ENCODE assay signal across 8 cellular contexts in genomic region chr1:8197493-8198282, GRCh38.
DNase-seq lines count a peak whose midpoint lies in the region; ATAC-seq, FAIRE-seq and TF ChIP-seq lines count a peak whose summit lies in the region.

No MANE protein-coding gene starts in this region.

- peak overlapping the region; percentile 68 to 73 for H3K18ac ChIP-seq in mesenchymal stem cell (ENCODE audit: low read depth in 1 of 2, low read length in 2 of 2)

- 20% methylated on average over 16 of the region's 20 CpGs for WGBS in mesenchymal stem cell

- ATAC-seq in HG03571 (IDR thresholded peaks at IDR 0.05; ENCODE audit: unreplicated experiment) (no peak), GM18867 (IDR thresholded peaks at IDR 0.05; ENCODE audit: unreplicated experiment) (no peak)

- H2BK120ac ChIP-seq in mesenchymal stem cell (ENCODE audit: low read depth, low read length), result peak overlapping the region; percentile 22

- H3K79me1 ChIP-seq in mesenchymal stem cell (replicated peaks; ENCODE audit: low read length, poor library complexity, severe bottlenecking), result no peaks in the 10 kb centered on the region

- DNase-seq in AG04450 (ENCODE audit: low read depth, low spot score), result peak; percentile 91
- DNase-seq in HT-29 (ENCODE audit: low spot score), result peak; percentile 83
- DNase-seq in bronchial epithelial cell (ENCODE audit: low read depth), result peak; percentile 90
- DNase-seq in mesenchymal stem cell, result peak; percentile 75
- DNase-seq in D341Med (ENCODE audit: low spot score), result no peak
- no peak for DNase-seq in NCI-H128 (lab: John Stamatoyannopoulos, UW; ENCODE audit: unreplicated experiment)

- H2AFZ ChIP-seq in mesenchymal stem cell (ENCODE audit: low read depth, low read length), result no peak overlapping the region

- H4K8ac ChIP-seq in mesenchymal stem cell (ENCODE audit: low read length), result peak overlapping the region; percentile 66

- POLR2A ChIA-PET in AG04450 (lab: Yijun Ruan, JAX), result interaction anchor here (0.6 to 1.3 kb wide), 6 partner anchors 32 to 249 kb away, joined by 3 to 5 read pairs (median 3); no protein-coding TSS in a partner anchor

- peaks cover 17% of the 10 kb centered on the region for H3K4me1 ChIP-seq in mesenchymal stem cell (ENCODE audit: control insufficient read depth, insufficient read depth, low read depth, low read length)

- peak overlapping the region; percentile 40 for H2BK5ac ChIP-seq in mesenchymal stem cell (ENCODE audit: low read depth, low read length, poor library complexity, severe bottlenecking)

- H3K9me3 ChIP-seq in AG04450 (ENCODE audit: control insufficient read depth, insufficient read depth, low read length), result no peaks in the 10 kb centered on the region; the same call in 1 of the 2 replicates
- no peaks in the 10 kb centered on the region for H3K9me3 ChIP-seq in mesenchymal stem cell (ENCODE audit: control insufficient read depth, low read length)

- peak overlapping the region; percentile 14 for H3K4me2 ChIP-seq in mesenchymal stem cell (ENCODE audit: low read length, poor library complexity, severe bottlenecking)

- peak overlapping the region; percentile 82 for H2AK5ac ChIP-seq in mesenchymal stem cell (ENCODE audit: low read length, severe bottlenecking)

- H3K36me3 ChIP-seq in bronchial epithelial cell (ENCODE audit: control insufficient read depth, insufficient read depth, low read length) (no peaks in the 10 kb centered on the region), mesenchymal stem cell (ENCODE audit: control insufficient read depth in 1 of 2, insufficient read depth in 2 of 2, low read depth in 1 of 2, low read length in 2 of 2) (no peaks in the 10 kb centered on the region)

- H3K23ac ChIP-seq in mesenchymal stem cell (ENCODE audit: low read length in 2 of 2), result no peak overlapping the region

- TF ChIP-seq CTCF in AG04450 (IDR thresholded peaks at IDR 0.05; ENCODE audit: low read depth, low read length) (no peak), bronchial epithelial cell (IDR thresholded peaks at IDR 0.05; ENCODE audit: insufficient read depth, low read length, severe bottlenecking) (no peak)

- H3K14ac ChIP-seq in mesenchymal stem cell (ENCODE audit: low read length in 2 of 2), result no peak overlapping the region

- H3K4me3 ChIP-seq in AG04450 (ENCODE audit: low read depth, low read length) (no peak overlapping the region), bronchial epithelial cell (ENCODE audit: low read depth, low read length) (no peak overlapping the region), mesenchymal stem cell (ENCODE audit: insufficient read depth in 1 of 2, low read depth in 1 of 2, low read length in 2 of 2) (no peak overlapping the region)

- peak overlapping the region; percentile 19 to 59 for H3K4ac ChIP-seq in mesenchymal stem cell (ENCODE audit: low read depth in 1 of 2, low read length in 2 of 2)

- H3K27ac ChIP-seq in AG04450 (ENCODE audit: low read depth, low read length), result peak overlapping the region; percentile 65
- H3K27ac ChIP-seq in mesenchymal stem cell (ENCODE audit: low read length, poor library complexity, severe bottlenecking), result peak overlapping the region; percentile 9

- no peaks in the 10 kb centered on the region for H3K27me3 ChIP-seq in AG04450 (ENCODE audit: control insufficient read depth, insufficient read depth, low read length)
- H3K27me3 ChIP-seq in bronchial epithelial cell (ENCODE audit: control insufficient read depth, insufficient read depth, low read length), result no peaks in the 10 kb centered on the region
- H3K27me3 ChIP-seq in mesenchymal stem cell (ENCODE audit: control insufficient read depth in 1 of 2, insufficient read depth in 1 of 2, low read length in 2 of 2), result no peaks in the 10 kb centered on the region

- peak overlapping the region; percentile 44 for H2BK15ac ChIP-seq in mesenchymal stem cell (ENCODE audit: low read depth, poor library complexity, severe bottlenecking)

- H3K9ac ChIP-seq in mesenchymal stem cell (ENCODE audit: low read length), result peak overlapping the region; percentile 32

- CTCF ChIA-PET in AG04450 (lab: Charles Lee), result interaction anchor here (0.8 to 1.3 kb wide), 2 partner anchors 121 to 183 kb away, joined by 3 to 4 read pairs; no protein-coding TSS in a partner anchor

- peak overlapping the region; percentile 33 to 92 for H2BK12ac ChIP-seq in mesenchymal stem cell (ENCODE audit: low read length in 2 of 2)

- peak overlapping the region; percentile 81 for H4K91ac ChIP-seq in mesenchymal stem cell (ENCODE audit: low read length)

- FAIRE-seq in bronchial epithelial cell (lab: Jason Lieb, UNC), result no peak

Comparison
In these comparisons a context has a peak if more than half of its experiments do, and no peak if none do; other contexts are left out.
1. DNase-seq: peak in AG04450 (single experiment), HT-29 (single experiment), bronchial epithelial cell (single experiment) and mesenchymal stem cell (single experiment); none in D341Med (single experiment) and NCI-H128 (single experiment).